In the genomic region with DNA sequence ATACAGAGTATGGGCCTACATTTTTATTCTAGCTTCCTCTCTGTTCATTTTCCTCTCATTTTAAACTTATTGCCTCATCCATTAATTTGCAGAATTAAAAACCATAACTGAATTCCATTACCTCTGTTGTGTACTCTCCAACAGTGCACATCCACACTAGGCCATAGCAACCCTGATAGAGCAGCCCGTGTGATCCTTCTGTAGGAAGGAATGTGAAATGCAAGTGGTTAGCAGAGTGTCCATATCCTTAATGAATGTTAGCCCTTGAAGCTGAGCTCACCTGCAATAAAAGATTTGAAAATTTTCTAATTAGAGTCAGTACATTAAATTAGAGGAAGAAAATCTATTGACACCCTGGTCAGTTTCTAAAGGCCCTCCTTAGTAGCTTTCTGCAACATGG, we compare ENCODE assay signal across 15 cellular contexts. TPM values are rescaled to one million over a fixed set of nuclear protein-coding genes. Genes with fewer than 3 reads are reported as not detected.
A peak's percentile ranks its signal among the peaks of the same experiment; 100 is the strongest.
DNase-seq lines count a peak whose midpoint lies in the region; ATAC-seq and TF ChIP-seq lines count a peak whose summit lies in the region.
"Had no signal": no experiment of that assay in that cellular context is flagged by ENCODE, and none has a peak within 500 bp of the region (broad histone marks: within the 10 kb centered on the region; RNA-seq: fewer than 3 reads in every experiment).

No MANE protein-coding gene starts in this region.

- H2AFZ ChIP-seq in PC-3 (ENCODE audit: low read length): no peak overlapping the region
- peak overlapping the region; percentile 6 for H2AFZ ChIP-seq in neural progenitor cell (replicated peaks)

- no peak overlapping the region for H3K4me3 Mint-ChIP-seq in neural progenitor cell
- H3K4me3 Mint-ChIP-seq: activated naive CD8-positive, alpha-beta T cell treated with anti-CD3 and anti-CD28 coated beads, Interleukin-2, amount 10 ng/mL, durations not matched to agents 7 days and 5 days had no signal

- no peaks in the 10 kb centered on the region for H4K20me1 ChIP-seq in PC-3 (ENCODE audit: low read length)
- no peaks in the 10 kb centered on the region for H4K20me1 ChIP-seq in neural progenitor cell (ENCODE audit: low read depth)

- no peak; the same call in 1 of the 2 replicates for ATAC-seq in PC-3

- H3K27me3 ChIP-seq in PC-3 (ENCODE audit: low read length) (0 out of 2 replicates have a peak, but pooled peaks cover under 1% of the 10 kb centered on the region), neural progenitor cell (peaks cover 24% of the 10 kb centered on the region)

- BruUV-seq in PC-3 (replicated peaks; lab: Mats Ljungman, UMichigan): no TSS peak

- no peaks in the 10 kb centered on the region for H3K79me2 ChIP-seq in PC-3 (ENCODE audit: low read length)
- no peaks in the 10 kb centered on the region for H3K79me2 ChIP-seq in neural progenitor cell (ENCODE audit: low read depth)

- no peak overlapping the region for H3K27ac Mint-ChIP-seq in neural progenitor cell
- H3K27ac Mint-ChIP-seq: activated naive CD8-positive, alpha-beta T cell treated with anti-CD3 and anti-CD28 coated beads, Interleukin-2, amount 10 ng/mL, durations not matched to agents 7 days and 5 days had no signal

- no peaks in the 10 kb centered on the region for H3K9me3 Mint-ChIP-seq in neural progenitor cell

- peaks cover 9% of the 10 kb centered on the region for H3K27me3 Mint-ChIP-seq in neural progenitor cell (ENCODE audit: insufficient read depth, low read depth)

- no peaks in the 10 kb centered on the region for H3K9me2 ChIP-seq in PC-3 (replicated peaks; ENCODE audit: low read length)

- CTCF ChIA-PET in PC-3 (lab: Charles Lee): interaction anchor here (0.5 kb wide), 1 partner anchor 133 kb away, joined by 3 read pairs; no protein-coding TSS in a partner anchor

- peak; percentile 23 for DNase-seq in NCI-H748 (lab: John Stamatoyannopoulos, UW; ENCODE audit: unreplicated experiment)
- DNase-seq in NCI-H748 treated with DMSO at 0.1 percent for 48 hours (lab: John Stamatoyannopoulos, UW): no peak
- peak; percentile 23 for DNase-seq in PC-3
- peak; percentile 49 for DNase-seq in epithelial cell of esophagus (ENCODE audit: low read depth)
- DNase-seq in neural progenitor cell (ENCODE audit: low spot score): peak; percentile 31
- DNase-seq in occipital lobe (lab: John Stamatoyannopoulos, UW): no peak
- DNase-seq in G401 (ENCODE audit: low spot score): no peak
- no peak for DNase-seq in GM19238 (ENCODE audit: insufficient read length, low spot score)
- DNase-seq: activated CD4-positive, CD25-positive, alpha-beta regulatory T cell treated with anti-CD3 and anti-CD28 coated beads, Interleukin-2, amount 50 U/mL, for 72 hours; activated naive CD8-positive, alpha-beta T cell treated with anti-CD3 and anti-CD28 coated beads, Interleukin-2, amount 10 ng/mL, durations not matched to agents 7 days and 5 days; KG1; stimulated activated CD8-positive, alpha-beta memory T cell treated with anti-CD3 and anti-CD28 coated beads, Interleukin-4, amount 100 ng/mL, for 48 hours had no signal

- H3K4me1 ChIP-seq in PC-3 (ENCODE audit: insufficient read depth, low read length) (peaks cover 8% of the 10 kb centered on the region; the same call in 1 of the 2 replicates), neural progenitor cell (peaks cover 5% of the 10 kb centered on the region)

- no peaks in the 10 kb centered on the region for H3K36me3 Mint-ChIP-seq in neural progenitor cell
- H3K36me3 Mint-ChIP-seq: activated naive CD8-positive, alpha-beta T cell treated with anti-CD3 and anti-CD28 coated beads, Interleukin-2, amount 10 ng/mL, durations not matched to agents 7 days and 5 days had no signal

- H3K4me1 Mint-ChIP-seq in neural progenitor cell: peaks cover under 1% of the 10 kb centered on the region
- H3K4me1 Mint-ChIP-seq: activated naive CD8-positive, alpha-beta T cell treated with anti-CD3 and anti-CD28 coated beads, Interleukin-2, amount 10 ng/mL, durations not matched to agents 7 days and 5 days had no signal

- POLR2A ChIA-PET in PC-3 (lab: Charles Lee; ENCODE audit: unreplicated experiment): no interaction called here

- TF ChIP-seq CTCF in PC-3 (conservative IDR thresholded peaks at IDR 0.05; ENCODE audit: low read depth, low read length): peak; percentile 35; the same call in 1 of the 2 replicates
- peak; percentile 66 for TF ChIP-seq CTCF in epithelial cell of esophagus (IDR thresholded peaks at IDR 0.05; ENCODE audit: insufficient read depth, low read depth, low read length, missing control alignments)
- peak; percentile 54 for TF ChIP-seq CTCF in neural progenitor cell (IDR thresholded peaks at IDR 0.05)

- H3K4me3 ChIP-seq in PC-3 (ENCODE audit: low read length) (no peak overlapping the region), epithelial cell of esophagus (ENCODE audit: low read length) (no peak overlapping the region), neural progenitor cell (no peak overlapping the region)
- H3K4me3 ChIP-seq: esophagus muscularis mucosa, tibial nerve had no signal

- H3K27ac ChIP-seq in PC-3 (ENCODE audit: low read length): no peak overlapping the region
- no peak overlapping the region for H3K27ac ChIP-seq in neural progenitor cell
- H3K27ac ChIP-seq: esophagus muscularis mucosa, tibial nerve had no signal

- H3F3A ChIP-seq in PC-3 (ENCODE audit: low read length, unreplicated experiment) (no peaks in the 10 kb centered on the region), neural progenitor cell (ENCODE audit: low read depth) (no peaks in the 10 kb centered on the region)

- intact Hi-C loops in PC-3 (cut with micrococcal nuclease): no loop called here

- in situ Hi-C loops in G401 (cut with HindIII; ENCODE audit: low sequenced_read_pairs): no loop called here

- H3K9ac ChIP-seq in PC-3 (ENCODE audit: low read length): no peak overlapping the region
- no peak overlapping the region for H3K9ac ChIP-seq in neural progenitor cell

- H3K4me2 ChIP-seq in PC-3 (ENCODE audit: low read length) (no peak overlapping the region), neural progenitor cell (no peak overlapping the region)

- H3K36me3 ChIP-seq in PC-3 (ENCODE audit: low read depth, low read length) (no peaks in the 10 kb centered on the region), neural progenitor cell (no peaks in the 10 kb centered on the region)
- H3K36me3 ChIP-seq: esophagus muscularis mucosa, tibial nerve had no signal

- H3K9me3 ChIP-seq in PC-3 (ENCODE audit: low read length): no peaks in the 10 kb centered on the region
- H3K9me3 ChIP-seq in neural progenitor cell (ENCODE audit: low read depth): no peaks in the 10 kb centered on the region
- H3K9me3 ChIP-seq: esophagus muscularis mucosa, tibial nerve had no signal

RNA-seq across cellular contexts. Expression of gene GRIK2, which starts 6.5 kb away (rescaled TPM):
- total RNA-seq in PC-3 (2014; rRNA removed): 0.55 and 2.8 TPM in 2 replicates
- total RNA-seq in neural progenitor cell (ENCODE audit: low replicate concordance): 0.88 and 1.5 TPM in 2 replicates
- total RNA-seq in occipital lobe: 82.7 TPM
- total RNA-seq in G401 (2014; rRNA removed; shearing (Covaris generic)): not detected in 2 replicates
- total RNA-seq: mesenteric fat pad had no signal

Comparison
In these comparisons a context has a peak if more than half of its experiments do, and no peak if none do; other contexts are left out.
1. DNase-seq: peak in NCI-H748 (single experiment), PC-3 (single experiment), epithelial cell of esophagus (single experiment) and neural progenitor cell (single experiment); none in NCI-H748 treated with DMSO at 0.1 percent for 48 hours (single experiment), occipital lobe (single experiment), G401 (single experiment) and GM19238 (single experiment).
2. RNA of gene GRIK2, which starts 6.5 kb away (total RNA-seq): 82.7 TPM in occipital lobe (single experiment); 0.88 to 1.5 TPM in neural progenitor cell, 0.55 to 2.8 TPM in PC-3 and not detected in G401; every median in the first group is over 10 times any median in the second.
3. Peak in every context shown above with its lines, with median percentiles within 50 percentile points of each other: CTCF ChIP-seq.